Comparison of ENCODE assay signal across 19 cellular contexts in genomic region chr13:111139874-111140561, GRCh38. TPM values are rescaled to one million over a fixed set of nuclear protein-coding genes. Genes with fewer than 3 reads are reported as not detected.
A peak's percentile ranks its signal among the peaks of the same experiment; 100 is the strongest.
DNase-seq lines count a peak whose midpoint lies in the region; ATAC-seq, FAIRE-seq and TF ChIP-seq lines count a peak whose summit lies in the region.
"Had no signal": no experiment of that assay in that cellular context is flagged by ENCODE, and none has a peak within 500 bp of the region (broad histone marks: within the 10 kb centered on the region; RNA-seq: fewer than 3 reads in every experiment).

No MANE protein-coding gene starts in this region.

- H4K20me1 ChIP-seq in IMR-90 (ENCODE audit: insufficient read depth, low read length) (no peaks in the 10 kb centered on the region), neural cell (ENCODE audit: insufficient read depth) (no peaks in the 10 kb centered on the region)

- BruUV-seq in IMR-90 (replicated peaks; lab: Mats Ljungman, UMichigan): no TSS peak

- ATAC-seq in IMR-90 (ENCODE audit: low read depth): no peak
- no peak for ATAC-seq in HG03457 (IDR thresholded peaks at IDR 0.05; ENCODE audit: unreplicated experiment)
- ATAC-seq: naive thymus-derived CD4-positive, alpha-beta T cell; SK-N-SH treated with all-trans-retinoic acid at 6 μM for 48 hours; stimulated activated naive CD8-positive, alpha-beta T cell treated with anti-CD3 and anti-CD28 coated beads, Interleukin-15, Interleukin-2, amounts not matched to agents 100 U/mL and 50 U/mL, for 24 hours had no signal

- H2BK15ac ChIP-seq in IMR-90 (ENCODE audit: low read depth, low read length): no peak overlapping the region

- H3K79me2 ChIP-seq in neural cell (replicated peaks; ENCODE audit: insufficient read depth, low read length): peaks cover 39% of the 10 kb centered on the region

- H2AK9ac ChIP-seq in IMR-90 (replicated peaks; ENCODE audit: low read depth, low read length, poor library complexity): no peak overlapping the region

- no peak overlapping the region for H2AK5ac ChIP-seq in IMR-90 (ENCODE audit: low read depth, low read length)

- H3K4me1 ChIP-seq in IMR-90 (ENCODE audit: control insufficient read depth, insufficient read depth, low read length): no peaks in the 10 kb centered on the region

- no peak for FAIRE-seq in GM12891 (lab: Jason Lieb, UNC)
- FAIRE-seq: G401.6, GM19239 had no signal

- no peak overlapping the region for H4K8ac ChIP-seq in IMR-90 (ENCODE audit: low read depth in 2 of 2, low read length in 2 of 2)

- H3K56ac ChIP-seq in IMR-90 (ENCODE audit: extremely low read depth, insufficient read depth, low read length): no peak overlapping the region

- no peak overlapping the region for H3K4me3 ChIP-seq in IMR-90 (ENCODE audit: insufficient read depth, low read depth, low read length)
- no peak overlapping the region for H3K4me3 ChIP-seq in neural cell (ENCODE audit: low read length)

- intact Hi-C loops in IMR-90 (cut with micrococcal nuclease): no loop called here

- no peak for TF ChIP-seq EP300 in neural cell (conservative IDR thresholded peaks at IDR 0.05; ENCODE audit: poor library complexity, severe bottlenecking)

- CTCF ChIA-PET in IMR-90 (lab: Yijun Ruan, JAX): no interaction called here

- no peak overlapping the region for H2BK20ac ChIP-seq in IMR-90 (ENCODE audit: low read depth, low read length)

- TF ChIP-seq POLR2A in IMR-90 (IDR thresholded peaks at IDR 0.05; ENCODE audit: low read depth, low read length) (no peak), GM12891 (IDR thresholded peaks at IDR 0.05; ENCODE audit: low read depth, low read length) (no peak)

- no peak overlapping the region for H2BK5ac ChIP-seq in IMR-90 (ENCODE audit: low read depth, low read length, poor library complexity, severe bottlenecking)

- no peak overlapping the region for H3K23ac ChIP-seq in IMR-90 (ENCODE audit: low read depth, low read length)

- H3K18ac ChIP-seq in IMR-90 (ENCODE audit: low read depth, low read length): no peak overlapping the region

- H3F3A ChIP-seq in neural cell (ENCODE audit: insufficient read depth, low read length, poor library complexity, severe bottlenecking): no peaks in the 10 kb centered on the region

- POLR2A ChIA-PET in IMR-90 (lab: Charles Lee; ENCODE audit: unreplicated experiment): no interaction called here

- no peaks in the 10 kb centered on the region for H3K79me1 ChIP-seq in IMR-90 (ENCODE audit: low read depth in 1 of 2, low read length in 2 of 2)

- H3K36me3 ChIP-seq in IMR-90 (ENCODE audit: control insufficient read depth, insufficient read depth, low read length) (no peaks in the 10 kb centered on the region), neural cell (ENCODE audit: insufficient read depth, low read length) (peaks cover 4% of the 10 kb centered on the region)

- TF ChIP-seq RAD21 in IMR-90 (IDR thresholded peaks at IDR 0.05; ENCODE audit: low read length) (no peak), neural cell (conservative IDR thresholded peaks at IDR 0.05) (no peak)

- H3K27ac ChIP-seq in IMR-90 (ENCODE audit: insufficient read depth, low read length) (no peak overlapping the region), neural cell (ENCODE audit: low read length) (no peak overlapping the region)

- H3K9me3 ChIP-seq in IMR-90 (ENCODE audit: control insufficient read depth, insufficient read depth, low read length) (no peaks in the 10 kb centered on the region), neural cell (ENCODE audit: low read length) (no peaks in the 10 kb centered on the region)

- 40% methylated on average over 3 of the region's 9 CpGs; no CpG with 5 or more reads in 1 of the 2 experiments for WGBS in IMR-90 (ENCODE audit: extremely low coverage in 2 of 2, insufficient read length in 1 of 2), 2 experiments

- H3K27me3 ChIP-seq in IMR-90 (ENCODE audit: control insufficient read depth, insufficient read depth, low read length) (peaks cover 37% of the 10 kb centered on the region), neural cell (ENCODE audit: insufficient read depth, low read depth, low read length) (no peaks in the 10 kb centered on the region)

- DNase-seq in IMR-90: no peak
- peak; percentile 90 for DNase-seq in NCI-H1694 treated with DMSO at 0.1 percent for 48 hours (lab: John Stamatoyannopoulos, UW)
- DNase-seq in NCI-H748 (lab: John Stamatoyannopoulos, UW; ENCODE audit: unreplicated experiment): peak; percentile 83
- DNase-seq in NCI-H1436 (lab: John Stamatoyannopoulos, UW): no peak
- DNase-seq in stimulated activated CD8-positive, alpha-beta memory T cell treated with anti-CD3 and anti-CD28 coated beads, Interleukin-4, amount 100 ng/mL, for 48 hours: no peak
- DNase-seq in GM12891 (ENCODE audit: insufficient read length, low spot score): no peak
- DNase-seq: activated effector memory CD4-positive, alpha-beta T cell treated with Interleukin-2 at 50 U/mL for 16 hours; hypothalamus; islet precursor cell; mammary epithelial cell; naive thymus-derived CD4-positive, alpha-beta T cell; stimulated activated CD4-positive, alpha-beta T cell treated with anti-CD3 and anti-CD28 coated beads, Interleukin-2, amount 100 ng/mL, for 24 hours; stimulated activated naive CD8-positive, alpha-beta T cell treated with anti-CD3 and anti-CD28 coated beads, Interleukin-15, Interleukin-2, amounts not matched to agents 100 U/mL and 50 U/mL, for 24 hours; trophoblast cell had no signal

- H4K5ac ChIP-seq in IMR-90 (ENCODE audit: low read depth, low read length): no peak overlapping the region

- no peak overlapping the region for H4K91ac ChIP-seq in IMR-90 (ENCODE audit: insufficient read depth, low read depth, low read length)

- H2BK120ac ChIP-seq in IMR-90 (ENCODE audit: low read depth, low read length): no peak overlapping the region

- H3K4me2 ChIP-seq in IMR-90 (ENCODE audit: low read depth, low read length) (no peak overlapping the region), neural cell (ENCODE audit: low read length) (no peak overlapping the region)

- no peak overlapping the region for H2AFZ ChIP-seq in IMR-90 (replicated peaks; ENCODE audit: low read length, poor library complexity)
- H2AFZ ChIP-seq in neural cell (ENCODE audit: low read depth, low read length): no peak overlapping the region

- TF ChIP-seq CTCF in IMR-90 (conservative IDR thresholded peaks at IDR 0.05; ENCODE audit: low read depth, low read length) (no peak), neural cell (IDR thresholded peaks at IDR 0.05; ENCODE audit: poor library complexity, severe bottlenecking) (no peak)

- no peaks in the 10 kb centered on the region for H3K9me1 ChIP-seq in IMR-90 (ENCODE audit: insufficient read depth, low read length)

- no peak overlapping the region for H3K4ac ChIP-seq in IMR-90 (ENCODE audit: low read depth, low read length)

- H3K9ac ChIP-seq in IMR-90 (ENCODE audit: low read depth, low read length) (no peak overlapping the region), neural cell (ENCODE audit: low read length) (no peak overlapping the region)

- in situ Hi-C loops in IMR-90 (cut with MboI; ENCODE audit: low sequenced_read_pairs): no loop called here

- dilution Hi-C loops in IMR-90 (cut with HindIII; ENCODE audit: low sequenced_read_pairs, unreplicated experiment): no loop called here

- no peak overlapping the region for H3K14ac ChIP-seq in IMR-90 (replicated peaks; ENCODE audit: low read depth, low read length)

- no peaks in the 10 kb centered on the region for H3K9me2 ChIP-seq in neural cell (ENCODE audit: insufficient read depth, low read length)

TF ChIP-seq in IMR-90, 13 proteins besides CTCF, POLR2A, EP300 and RAD21:
- no peak for TF ChIP-seq RCOR1 (IDR thresholded peaks at IDR 0.05; ENCODE audit: insufficient replicate concordance, low read length)
- no peak for TF ChIP-seq MXI1 (IDR thresholded peaks at IDR 0.05; ENCODE audit: borderline replicate concordance, low read depth, low read length)
- TF ChIP-seq MAFK (IDR thresholded peaks at IDR 0.05; ENCODE audit: low read depth, low read length): peak; percentile 93

TF ChIP-seq in GM12891, 5 proteins besides CTCF, POLR2A, EP300 and RAD21:
- TF ChIP-seq POLR2AphosphoS5 (IDR thresholded peaks at IDR 0.05; ENCODE audit: low read depth, low read length): no peak

RNA-seq across cellular contexts. Expression of gene ARHGEF7, which starts 24.9 kb away (rescaled TPM):
- 44.4 and 59.0 TPM in 2 replicates for total RNA-seq in IMR-90 (2012; rRNA removed)
- polyA plus RNA-seq in IMR-90 (2012; rRNA removed) (32.9 and 33.6 TPM in 2 replicates), neural cell (155 and 164 TPM in 2 replicates)
- 15.5 and 18.7 TPM in 2 replicates for polyA plus RNA-seq in IMR-90 (2012; cell fraction: cytosol; rRNA removed)
- polyA plus RNA-seq in IMR-90 (2012; cell fraction: nucleus; rRNA removed; ENCODE audit: low replicate concordance): 116 and 181 TPM in 2 replicates
- polyA minus RNA-seq in neural cell: 250 and 290 TPM in 2 replicates
- 62.9 TPM for polyA plus RNA-seq in GM12891 (2012; ENCODE audit: low read depth, missing spikeins)

Comparison
In these comparisons a context has a peak if more than half of its experiments do, and no peak if none do; other contexts are left out.
1. DNase-seq: peak in NCI-H1694 treated with DMSO at 0.1 percent for 48 hours (single experiment) and NCI-H748 (single experiment); none in IMR-90 (single experiment), NCI-H1436 (single experiment), stimulated activated CD8-positive, alpha-beta memory T cell treated with anti-CD3 and anti-CD28 coated beads, Interleukin-4, amount 100 ng/mL, for 48 hours (single experiment) and GM12891 (single experiment).